8 cellular contexts compared by ENCODE assay signal in genomic region chr10:11165591-11166543, GRCh38.
DNase-seq lines count a peak whose midpoint lies in the region; ATAC-seq and TF ChIP-seq lines count a peak whose summit lies in the region.

No MANE protein-coding gene starts in this region.

- intact Hi-C loops in activated CD4-positive, alpha-beta T cell treated with anti-CD3 and anti-CD28 coated beads for 36 hours (cut with DNase I, micrococcal nuclease): loop anchor here (1.0 to 5.0 kb wide), 4 partner anchors 12 to 157 kb away; no protein-coding TSS in a partner anchor

- peaks cover 4% of the 10 kb centered on the region for H3K9me3 Mint-ChIP-seq in activated CD4-positive, alpha-beta T cell treated with anti-CD3 and anti-CD28 coated beads for 36 hours (ENCODE audit: low read depth)

- no peaks in the 10 kb centered on the region for H3K27me3 Mint-ChIP-seq in activated CD4-positive, alpha-beta T cell treated with anti-CD3 and anti-CD28 coated beads for 36 hours

- TF ChIP-seq EP300 in suprapubic skin (IDR thresholded peaks at IDR 0.05): no peak

- TF ChIP-seq POLR2A in suprapubic skin (IDR thresholded peaks at IDR 0.05): peak in 1 of 2 donors; percentile 9

- H3K4me1 ChIP-seq in effector memory CD4-positive, alpha-beta T cell (ENCODE audit: control insufficient read depth, insufficient read depth, low read length, poor library complexity, severe bottlenecking): peaks cover 57% of the 10 kb centered on the region
- peaks cover 42% of the 10 kb centered on the region for H3K4me1 ChIP-seq in suprapubic skin

- peak; percentile 40 to 65 for TF ChIP-seq CTCF in suprapubic skin (IDR thresholded peaks at IDR 0.05)

- peak; percentile 50 for ATAC-seq in GM21529 (IDR thresholded peaks at IDR 0.05; ENCODE audit: unreplicated experiment)
- peak; percentile 57 for ATAC-seq in activated CD4-positive, alpha-beta T cell treated with anti-CD3 and anti-CD28 coated beads for 36 hours

- peak; percentile 2 for DNase-seq in EL
- DNase-seq in HuH-7 (ENCODE audit: low spot score): peak; percentile 30
- DNase-seq in activated CD4-positive, alpha-beta T cell treated with anti-CD3 and anti-CD28 coated beads for 36 hours: peak; percentile 85
- peak; percentile 59 to 68 (median 66) for DNase-seq in effector memory CD4-positive, alpha-beta T cell
- DNase-seq in mucosa of gallbladder (ENCODE audit: low spot score): peak; percentile 47
- peak in 1 of 2 donors; percentile 78 for DNase-seq in suprapubic skin (ENCODE audit: low spot score in 2 of 2)
- no peak for DNase-seq in NCI-H2196 treated with DMSO at 0.1 percent for 48 hours (lab: John Stamatoyannopoulos, UW; ENCODE audit: unreplicated experiment)

- peaks cover 3% of the 10 kb centered on the region for H3K36me3 ChIP-seq in effector memory CD4-positive, alpha-beta T cell (ENCODE audit: control insufficient read depth, insufficient read depth, low read length)
- peaks cover 3% of the 10 kb centered on the region for H3K36me3 ChIP-seq in suprapubic skin

- H3K36me3 Mint-ChIP-seq in activated CD4-positive, alpha-beta T cell treated with anti-CD3 and anti-CD28 coated beads for 36 hours (ENCODE audit: low read depth): peaks cover 16% of the 10 kb centered on the region

- peak overlapping the region; percentile 94 for H3K4me3 ChIP-seq in effector memory CD4-positive, alpha-beta T cell (ENCODE audit: insufficient read depth, low read depth, low read length, poor library complexity, severe bottlenecking)
- peak overlapping the region; percentile 59 for H3K4me3 ChIP-seq in suprapubic skin

- no peaks in the 10 kb centered on the region for H3K9me3 ChIP-seq in effector memory CD4-positive, alpha-beta T cell (ENCODE audit: control insufficient read depth, low read length)
- no peaks in the 10 kb centered on the region for H3K9me3 ChIP-seq in suprapubic skin

- peak overlapping the region; percentile 98 for H3K27ac ChIP-seq in effector memory CD4-positive, alpha-beta T cell (ENCODE audit: insufficient read depth, low read length, poor library complexity, severe bottlenecking)
- peak overlapping the region; percentile 88 for H3K27ac ChIP-seq in suprapubic skin

- H3K27me3 ChIP-seq in effector memory CD4-positive, alpha-beta T cell (replicated peaks; ENCODE audit: control insufficient read depth, insufficient read depth, low read length, poor library complexity, severe bottlenecking): no peaks in the 10 kb centered on the region
- H3K27me3 ChIP-seq in suprapubic skin: peaks cover 3% of the 10 kb centered on the region

- CTCF ChIA-PET in activated CD4-positive, alpha-beta T cell treated with anti-CD3 and anti-CD28 coated beads for 36 hours (lab: Charles Lee): interaction anchor here (0.6 to 4.9 kb wide), 23 partner anchors 8 to 1129 kb away, joined by 3 to 32 read pairs (median 4); no protein-coding TSS in a partner anchor

- POLR2A ChIA-PET in activated CD4-positive, alpha-beta T cell treated with anti-CD3 and anti-CD28 coated beads for 36 hours (lab: Charles Lee): interaction anchor here (0.6 to 4.1 kb wide), 12 partner anchors 11 to 745 kb away, joined by 3 to 42 read pairs (median 5); no protein-coding TSS in a partner anchor

- H3K4me1 Mint-ChIP-seq in activated CD4-positive, alpha-beta T cell treated with anti-CD3 and anti-CD28 coated beads for 36 hours: peaks cover 33% of the 10 kb centered on the region

- H3K27ac Mint-ChIP-seq in activated CD4-positive, alpha-beta T cell treated with anti-CD3 and anti-CD28 coated beads for 36 hours: peak overlapping the region; percentile 99

- no peak overlapping the region for H3K4me3 Mint-ChIP-seq in activated CD4-positive, alpha-beta T cell treated with anti-CD3 and anti-CD28 coated beads for 36 hours

- WGBS in suprapubic skin: 6% methylated on average over 26 of the region's 44 CpGs
